Comparison of ENCODE assay signal across 34 cellular contexts in genomic region chr11:66448523-66448922, GRCh38. TPM values are rescaled to one million over a fixed set of nuclear protein-coding genes. Genes with fewer than 3 reads are reported as not detected.
"Had no signal": no experiment of that assay in that cellular context is flagged by ENCODE, and none has a peak within 500 bp of the region (broad histone marks: within the 10 kb centered on the region; RNA-seq: fewer than 3 reads in every experiment).

No MANE protein-coding gene starts in this region.

- H3K4me3 Mint-ChIP-seq: effector memory CD8-positive, alpha-beta T cell; mesothelial cell of epicardium; naive B cell; natural killer cell treated with Interleukin-12 subunit alpha and Interleukin-12 subunit beta and Interleukin-15 and Interleukin-18, amount 100 ng/mL, for 72 hours; neural crest cell; stimulated activated effector memory CD8-positive, alpha-beta T cell treated with anti-CD3 and anti-CD28 coated beads, Interleukin-12 subunit alpha, Interleukin-12 subunit beta, amount 100 ng/mL, for 72 hours; type B pancreatic cell had no signal

- H3K27ac ChIP-seq: esophagus squamous epithelium, heart right ventricle, left lung, neutrophil, pancreas, right atrium auricular region, sigmoid colon, testis, tibial artery had no signal

- H3K36me3 ChIP-seq: esophagus squamous epithelium, heart right ventricle, left lung, neutrophil, pancreas, right atrium auricular region, sigmoid colon, tibial artery had no signal

- H3K4me1 ChIP-seq: esophagus squamous epithelium, pancreas, right atrium auricular region, sigmoid colon, testis, tibial artery had no signal

- H3K9me3 Mint-ChIP-seq: stimulated activated effector memory CD8-positive, alpha-beta T cell treated with anti-CD3 and anti-CD28 coated beads, Interleukin-12 subunit alpha, Interleukin-12 subunit beta, amount 100 ng/mL, for 72 hours had no signal

- DNase-seq: cortex of kidney; effector memory CD8-positive, alpha-beta T cell; erythroblast; esophagus squamous epithelium; foreskin melanocyte; glutamatergic neuron; heart right ventricle; hippocampal formation; left cardiac atrium; left lung; mesenchymal stem cell; mucosa of descending colon; naive B cell; pancreas; sigmoid colon; stimulated activated CD4-positive, alpha-beta T cell treated with anti-CD3 and anti-CD28 coated beads, Interleukin-2, amount 100 ng/mL, for 24 hours; stimulated activated CD4-positive, alpha-beta T cell treated with anti-CD3 and anti-CD28 coated beads, Interleukin-4, amount 100 ng/mL, for 24 hours; stimulated activated naive CD4-positive, alpha-beta T cell treated with Interleukin-2 at 50 U/mL for 16 hours; substantia nigra; testis; tibial artery had no signal

- H3K9me3 ChIP-seq: neutrophil, pancreas, sigmoid colon, testis had no signal

- FAIRE-seq: endometrium, islet of Langerhans, pancreas had no signal

- H3K27me3 Mint-ChIP-seq: naive B cell had no signal

- H3K4me1 Mint-ChIP-seq: naive B cell; neural crest cell; stimulated activated effector memory CD8-positive, alpha-beta T cell treated with anti-CD3 and anti-CD28 coated beads, Interleukin-12 subunit alpha, Interleukin-12 subunit beta, amount 100 ng/mL, for 72 hours had no signal

- ATAC-seq: effector memory CD8-positive, alpha-beta T cell; heart right ventricle; left cardiac atrium; left lung; mucosa of descending colon; natural killer cell treated with Interleukin-12 subunit alpha and Interleukin-12 subunit beta and Interleukin-15 and Interleukin-18, amount 100 ng/mL, for 72 hours; pancreas; stimulated activated effector memory CD8-positive, alpha-beta T cell treated with anti-CD3 and anti-CD28 coated beads, Interleukin-12 subunit alpha, Interleukin-12 subunit beta, amount 100 ng/mL, for 72 hours had no signal

- H3K36me3 Mint-ChIP-seq: mesothelial cell of epicardium; stimulated activated effector memory CD8-positive, alpha-beta T cell treated with anti-CD3 and anti-CD28 coated beads, Interleukin-12 subunit alpha, Interleukin-12 subunit beta, amount 100 ng/mL, for 72 hours; type B pancreatic cell had no signal

- H3K27me3 ChIP-seq: esophagus squamous epithelium, heart right ventricle, left lung, neutrophil, pancreas, right atrium auricular region, sigmoid colon, testis, tibial artery had no signal

- H3K27ac Mint-ChIP-seq: effector memory CD8-positive, alpha-beta T cell; mesothelial cell of epicardium; natural killer cell treated with Interleukin-12 subunit alpha and Interleukin-12 subunit beta and Interleukin-15 and Interleukin-18, amount 100 ng/mL, for 72 hours; progenitor cell of endocrine pancreas; stimulated activated effector memory CD8-positive, alpha-beta T cell treated with anti-CD3 and anti-CD28 coated beads, Interleukin-12 subunit alpha, Interleukin-12 subunit beta, amount 100 ng/mL, for 72 hours; type B pancreatic cell had no signal

- H3K4me3 ChIP-seq: esophagus squamous epithelium, heart right ventricle, left lung, mucosa of descending colon, pancreas, right atrium auricular region, sigmoid colon, testis, tibial artery had no signal

RNA-seq across cellular contexts. Expression of gene NPAS4, which starts 27.7 kb away (rescaled TPM):
- total RNA-seq: dermis microvascular lymphatic vessel endothelial cell; heart right ventricle; kidney epithelial cell; lung microvascular endothelial cell; natural killer cell treated with Interleukin-12 subunit alpha and Interleukin-12 subunit beta and Interleukin-15 and Interleukin-18, amount 100 ng/mL, for 72 hours; progenitor cell of endocrine pancreas had no signal
